ENCODE assay signal across 25 cellular contexts in the genomic region with DNA sequence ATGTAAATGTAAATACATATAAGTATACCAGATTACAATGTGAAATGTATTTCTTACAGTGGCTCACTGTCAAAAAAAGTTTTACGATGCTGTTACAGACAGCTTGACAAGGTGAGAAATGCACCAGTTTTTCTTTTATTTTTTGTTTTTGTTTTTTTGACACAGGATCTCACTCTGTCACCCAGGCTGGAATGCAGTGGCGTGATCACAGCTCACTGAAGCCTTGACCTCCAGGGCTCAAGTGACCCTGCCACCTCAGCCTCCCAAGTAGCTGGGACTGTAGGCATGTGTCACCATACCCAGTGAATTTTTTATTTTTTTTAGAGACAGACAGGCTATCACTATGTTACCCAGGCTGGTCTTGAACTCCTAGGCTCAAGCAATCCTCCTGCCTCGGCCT. TPM values are rescaled to one million over a fixed set of nuclear protein-coding genes. Genes with fewer than 3 reads are reported as not detected.
"Had no signal": no experiment of that assay in that cellular context is flagged by ENCODE, and none has a peak within 500 bp of the region (broad histone marks: within the 10 kb centered on the region; RNA-seq: fewer than 3 reads in every experiment).

No MANE protein-coding gene starts in this region.

- DNase-seq: MG63, NCI-H1092, NCI-H1105 treated with DMSO at 0.1 percent for 48 hours, NCI-H1417 treated with DMSO at 0.1 percent for 48 hours, NCI-H146, NCI-H187, NCI-H2029, NCI-H2081 treated with DMSO at 0.1 percent for 48 hours, NCI-H2171, NCI-H226, NCI-H446, NCI-H510A, NCI-H524 treated with DMSO at 0.1 percent for 48 hours, NCI-H69, NCI-H774, Right ventricle myocardium superior, RPMI8226, SIG-M5 had no signal

- ATAC-seq: K562 had no signal

- H3K4me3 ChIP-seq: K562, MG63, SJSA1, SK-N-MC had no signal

- FAIRE-seq: K562 had no signal

- H3K4me2 ChIP-seq: KMS-11 had no signal

- H3K9me3 ChIP-seq: MG63, SJSA1 had no signal

- H3K27ac Mint-ChIP-seq: IgD-negative memory B cell had no signal

- H3K4me1 ChIP-seq: SJSA1 had no signal

- H3K4me3 Mint-ChIP-seq: IgD-negative memory B cell had no signal

- H3K9ac ChIP-seq: KMS-11 had no signal

- H3K36me3 ChIP-seq: MG63, SJSA1 had no signal

- H3K27me3 ChIP-seq: MG63 had no signal

- H3K9me3 Mint-ChIP-seq: IgD-negative memory B cell had no signal

- H3K27ac ChIP-seq: KMS-11, SJSA1, SK-N-MC had no signal

RNA-seq across cellular contexts. Expression of a gene that starts 9.2 kb away (rescaled TPM):
- total RNA-seq: HT1080, K562, LHCN-M2, Right ventricle myocardium superior, SJSA1 had no signal
- polyA plus RNA-seq: IgD-negative memory B cell had no signal

RNA-seq across cellular contexts. Expression of a gene that starts 44.5 kb away (rescaled TPM):
- total RNA-seq: K562 had no signal
- polyA plus RNA-seq: IgD-negative memory B cell, K562 had no signal
